In genomic region chr9:108921200-108921599, GRCh38 we compare ENCODE assay signal across 4 cellular contexts. TPM values are rescaled to one million over a fixed set of nuclear protein-coding genes. Genes with fewer than 3 reads are reported as not detected.
"Had no signal": no experiment of that assay in that cellular context is flagged by ENCODE, and none has a peak within 500 bp of the region (broad histone marks: within the 10 kb centered on the region; RNA-seq: fewer than 3 reads in every experiment).

No MANE protein-coding gene starts in this region.

- DNase-seq: GDM1, GF-D8 had no signal

- H3K4me3 ChIP-seq: GM12878 had no signal

- ATAC-seq: GM12878 had no signal

RNA-seq across cellular contexts. Expression of gene ACTL7A, which starts 59.1 kb away (rescaled TPM):
- total RNA-seq: G401, GM12878 had no signal
